ENCODE assay signal across 10 cellular contexts in the genomic region with DNA sequence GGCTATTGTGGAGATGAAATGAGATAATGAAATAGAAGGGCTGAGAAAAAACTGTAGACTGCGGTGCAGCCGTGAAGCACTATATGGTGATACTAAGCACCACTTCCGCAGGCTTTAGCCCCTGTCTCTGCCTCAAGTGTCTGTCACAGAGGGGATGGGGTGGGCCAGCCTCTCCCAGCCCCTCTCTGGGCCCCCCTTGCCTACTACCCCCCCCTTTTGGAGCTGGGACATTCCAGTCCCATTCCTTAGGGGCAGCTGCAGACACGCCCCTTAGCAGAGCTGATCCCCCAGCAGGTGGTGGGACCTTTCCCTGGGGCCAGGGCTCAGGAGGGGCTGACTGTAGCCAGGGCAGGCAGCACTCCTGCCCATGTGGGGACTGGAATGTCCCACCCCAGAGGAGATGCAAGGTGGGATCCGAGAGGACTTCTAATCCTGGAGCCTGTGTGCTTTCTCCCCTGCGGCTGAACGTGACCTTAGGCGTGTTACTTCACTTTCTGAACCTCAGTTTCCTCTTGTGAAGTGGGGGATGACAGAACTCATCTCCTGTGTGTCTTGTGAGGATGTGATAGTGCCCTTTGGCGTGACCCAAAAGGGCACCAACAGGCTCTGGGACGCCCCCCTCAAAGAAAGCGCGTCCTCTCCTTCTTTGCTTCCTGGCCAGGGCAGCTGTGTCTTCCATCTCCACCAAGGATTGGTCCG. TPM values are rescaled to one million over a fixed set of nuclear protein-coding genes. Genes with fewer than 3 reads are reported as not detected.
A peak's percentile ranks its signal among the peaks of the same experiment; 100 is the strongest.
DNase-seq lines count a peak whose midpoint lies in the region; ATAC-seq and TF ChIP-seq lines count a peak whose summit lies in the region.
"Had no signal": no experiment of that assay in that cellular context is flagged by ENCODE, and none has a peak within 500 bp of the region (broad histone marks: within the 10 kb centered on the region; RNA-seq: fewer than 3 reads in every experiment).

No MANE protein-coding gene starts in this region.

- peak overlapping the region; percentile 67 for H3K27ac Mint-ChIP-seq in CD4-positive, alpha-beta T cell
- H3K27ac Mint-ChIP-seq in activated naive CD8-positive, alpha-beta T cell treated with anti-CD3 and anti-CD28 coated beads, Interleukin-2, amount 10 ng/mL, durations not matched to agents 7 days and 5 days: peak overlapping the region; percentile 73
- peak overlapping the region; percentile 91 to 100 (median 98) for H3K27ac Mint-ChIP-seq in naive B cell

- no peaks in the 10 kb centered on the region for H3K9me3 ChIP-seq in CD4-positive, alpha-beta T cell (ENCODE audit: control insufficient read depth, low read length)

- ATAC-seq in CD4-positive, alpha-beta T cell (ENCODE audit: poor library complexity): no peak
- ATAC-seq in GM21786 (IDR thresholded peaks at IDR 0.05; ENCODE audit: unreplicated experiment) (peak; percentile 16), naive B cell (ENCODE audit: low read depth in 2 of 2) (peak; percentile 13), GM21423 (IDR thresholded peaks at IDR 0.05; ENCODE audit: unreplicated experiment) (no peak), HG03039 (IDR thresholded peaks at IDR 0.05; ENCODE audit: unreplicated experiment) (no peak)
- peak; percentile 38 for ATAC-seq in activated naive CD8-positive, alpha-beta T cell treated with anti-CD3 and anti-CD28 coated beads, Interleukin-2, amount 10 ng/mL, durations not matched to agents 7 days and 5 days (ENCODE audit: low read depth)

- no peak overlapping the region for H3K27ac ChIP-seq in CD4-positive, alpha-beta T cell (ENCODE audit: low read depth, low read length)
- H3K27ac ChIP-seq in caudate nucleus (ENCODE audit: low read depth, low read length): no peak overlapping the region

- no peaks in the 10 kb centered on the region for H3K9me3 Mint-ChIP-seq in CD4-positive, alpha-beta T cell
- no peaks in the 10 kb centered on the region for H3K9me3 Mint-ChIP-seq in activated naive CD8-positive, alpha-beta T cell treated with anti-CD3 and anti-CD28 coated beads, Interleukin-2, amount 10 ng/mL, durations not matched to agents 7 days and 5 days
- H3K9me3 Mint-ChIP-seq in naive B cell: no peaks in the 10 kb centered on the region

- no peak for TF ChIP-seq CTCF in CD4-positive, alpha-beta T cell (IDR thresholded peaks at IDR 0.05)

- POLR2A ChIA-PET in CD4-positive, alpha-beta T cell (lab: Charles Lee): interaction anchor here (1.9 kb wide), 1 partner anchor 30 kb away, joined by 7 read pairs; no protein-coding TSS in a partner anchor
- POLR2A ChIA-PET in activated naive CD8-positive, alpha-beta T cell treated with anti-CD3 and anti-CD28 coated beads, Interleukin-2, amount 10 ng/mL, durations not matched to agents 7 days and 5 days (lab: Charles Lee): interaction anchor here (0.6 to 1.9 kb wide), 3 partner anchors 8 to 91 kb away, joined by 3 to 8 read pairs (median 4); no protein-coding TSS in a partner anchor

- H3K27me3 Mint-ChIP-seq in CD4-positive, alpha-beta T cell: no peaks in the 10 kb centered on the region
- H3K27me3 Mint-ChIP-seq in activated naive CD8-positive, alpha-beta T cell treated with anti-CD3 and anti-CD28 coated beads, Interleukin-2, amount 10 ng/mL, durations not matched to agents 7 days and 5 days: peaks cover 33% of the 10 kb centered on the region
- no peaks in the 10 kb centered on the region for H3K27me3 Mint-ChIP-seq in naive B cell

- no peaks in the 10 kb centered on the region for H3K36me3 Mint-ChIP-seq in CD4-positive, alpha-beta T cell (ENCODE audit: low read depth)
- H3K36me3 Mint-ChIP-seq in activated naive CD8-positive, alpha-beta T cell treated with anti-CD3 and anti-CD28 coated beads, Interleukin-2, amount 10 ng/mL, durations not matched to agents 7 days and 5 days: peaks cover 2% of the 10 kb centered on the region
- no peaks in the 10 kb centered on the region for H3K36me3 Mint-ChIP-seq in naive B cell

- H3K27me3 ChIP-seq in CD4-positive, alpha-beta T cell (ENCODE audit: control insufficient read depth, insufficient read depth, low read length): peaks cover 7% of the 10 kb centered on the region

- CTCF ChIA-PET in CD4-positive, alpha-beta T cell (lab: Charles Lee): interaction anchor here (1.5 kb wide), 1 partner anchor 39 kb away, joined by 4 read pairs; no protein-coding TSS in a partner anchor

- H3K4me3 Mint-ChIP-seq in CD4-positive, alpha-beta T cell: peak overlapping the region; percentile 90
- H3K4me3 Mint-ChIP-seq in activated naive CD8-positive, alpha-beta T cell treated with anti-CD3 and anti-CD28 coated beads, Interleukin-2, amount 10 ng/mL, durations not matched to agents 7 days and 5 days: peak overlapping the region; percentile 95
- H3K4me3 Mint-ChIP-seq in naive B cell: peak overlapping the region; percentile 89 to 100 (median 98)

- DNase-seq in CD4-positive, alpha-beta T cell: no peak
- no peak for DNase-seq in activated naive CD8-positive, alpha-beta T cell treated with anti-CD3 and anti-CD28 coated beads, Interleukin-2, amount 10 ng/mL, durations not matched to agents 7 days and 5 days
- peak; percentile 61 for DNase-seq in naive B cell
- DNase-seq in caudate nucleus (lab: John Stamatoyannopoulos, UW): no peak
- no peak for DNase-seq in NCI-H2227 (lab: John Stamatoyannopoulos, UW; ENCODE audit: unreplicated experiment)
- DNase-seq: COR-L47, NCI-H1092 treated with DMSO at 0.1 percent for 48 hours had no signal

- intact Hi-C loops in CD4-positive, alpha-beta T cell (cut with DNase I, micrococcal nuclease): no loop called here

- peaks cover 38% of the 10 kb centered on the region for H3K4me1 Mint-ChIP-seq in CD4-positive, alpha-beta T cell (ENCODE audit: low read depth)
- H3K4me1 Mint-ChIP-seq in activated naive CD8-positive, alpha-beta T cell treated with anti-CD3 and anti-CD28 coated beads, Interleukin-2, amount 10 ng/mL, durations not matched to agents 7 days and 5 days: peaks cover 37% of the 10 kb centered on the region
- H3K4me1 Mint-ChIP-seq in naive B cell: peaks cover 42 to 68% (median 63%) of the 10 kb centered on the region in 3 donors

RNA-seq across cellular contexts. Expression of a gene that starts 2.0 kb away (rescaled TPM):
- total RNA-seq in CD4-positive, alpha-beta T cell: 1 to 10 TPM; 3.8 to 4.3 TPM
- 1 to 10 TPM; 5.3 to 5.4 TPM for total RNA-seq in activated naive CD8-positive, alpha-beta T cell treated with anti-CD3 and anti-CD28 coated beads, Interleukin-2, amount 10 ng/mL, durations not matched to agents 7 days and 5 days
- 10 to 100 TPM in 1 of 6 donors, 1 to 10 TPM in 4, under 1 TPM in 1; 0.63 to 10.1 (median 3.5) TPM for polyA plus RNA-seq in naive B cell (ENCODE audit: low read depth in 6 of 6)

RNA-seq across cellular contexts. Expression of a gene that starts 15.5 kb away (rescaled TPM):
- total RNA-seq in CD4-positive, alpha-beta T cell: 10 to 100 TPM; 12.0 to 13.8 TPM
- 10 to 100 TPM; 11.4 to 12.5 TPM for total RNA-seq in activated naive CD8-positive, alpha-beta T cell treated with anti-CD3 and anti-CD28 coated beads, Interleukin-2, amount 10 ng/mL, durations not matched to agents 7 days and 5 days
- polyA plus RNA-seq in naive B cell (ENCODE audit: low read depth in 6 of 6): 10 to 100 TPM; 36.2 to 82.3 (median 40.3) TPM

RNA-seq across cellular contexts. Expression of a gene that starts 38.4 kb away (rescaled TPM):
- 10 to 100 TPM; 42.2 to 44.5 TPM for total RNA-seq in CD4-positive, alpha-beta T cell
- 100 to 1,000 TPM; 113 to 124 TPM for total RNA-seq in activated naive CD8-positive, alpha-beta T cell treated with anti-CD3 and anti-CD28 coated beads, Interleukin-2, amount 10 ng/mL, durations not matched to agents 7 days and 5 days
- 100 to 1,000 TPM; 212 to 320 (median 229) TPM for polyA plus RNA-seq in naive B cell (ENCODE audit: low read depth in 6 of 6)

Comparison
In these comparisons a context has a peak if more than half of its experiments do, and no peak if none do; other contexts are left out.
1. ATAC-seq: peak in GM21786 (single experiment), activated naive CD8-positive, alpha-beta T cell treated with anti-CD3 and anti-CD28 coated beads, Interleukin-2, amount 10 ng/mL, durations not matched to agents 7 days and 5 days (single experiment) and naive B cell (2 of 2); none in CD4-positive, alpha-beta T cell (single experiment), GM21423 (single experiment) and HG03039 (single experiment).
2. Peak in every context shown above with its lines, with median percentiles within 50 percentile points of each other: H3K27ac Mint-ChIP-seq and H3K4me3 Mint-ChIP-seq.